Comparison of ENCODE assay signal across 33 cellular contexts in genomic region chr11:117410238-117410637, GRCh38.
"Had no signal": no experiment of that assay in that cellular context is flagged by ENCODE, and none has a peak within 500 bp of the region (broad histone marks: within the 10 kb centered on the region; RNA-seq: fewer than 3 reads in every experiment).

No MANE protein-coding gene starts in this region.

- H3K9me3 ChIP-seq: adrenal gland, body of pancreas had no signal

- H3K27me3 Mint-ChIP-seq: activated CD4-positive, alpha-beta memory T cell treated with anti-CD3 and anti-CD28 coated beads for 36 hours; activated CD4-positive, alpha-beta T cell treated with anti-CD3 and anti-CD28 coated beads for 36 hours; activated CD4-positive, alpha-beta T cell treated with anti-CD3 and anti-CD28 coated beads, Interleukin-2, amount 10 ng/mL, durations not matched to agents 24 days and 14 days; activated CD8-positive, alpha-beta memory T cell treated with anti-CD3 and anti-CD28 coated beads, Interleukin-2, amount 10 ng/mL, durations not matched to agents 7 days and 5 days; activated naive CD8-positive, alpha-beta T cell; activated T-helper 17 cell treated with anti-CD3 and anti-CD28 coated beads, Interleukin-2, amount 50 U/mL, for 72 hours; effector memory CD8-positive, alpha-beta T cell; T-cell had no signal

- H3K4me1 ChIP-seq: adrenal gland, body of pancreas, esophagus squamous epithelium, gastroesophageal sphincter, heart right ventricle had no signal

- DNase-seq: activated CD4-positive, alpha-beta memory T cell treated with anti-CD3 and anti-CD28 coated beads for 36 hours; activated CD4-positive, alpha-beta T cell treated with anti-CD3 and anti-CD28 coated beads for 36 hours; activated CD4-positive, alpha-beta T cell treated with anti-CD3 and anti-CD28 coated beads, Interleukin-2, amount 10 ng/mL, durations not matched to agents 24 days and 14 days; activated CD4-positive, CD25-positive, alpha-beta regulatory T cell; activated CD4-positive, CD25-positive, alpha-beta regulatory T cell treated with anti-CD3 and anti-CD28 coated beads, Interleukin-2, amount 50 U/mL, for 72 hours; activated CD8-positive, alpha-beta memory T cell treated with anti-CD3 and anti-CD28 coated beads, Interleukin-2, amount 10 ng/mL, durations not matched to agents 7 days and 5 days; activated CD8-positive, alpha-beta memory T cell treated with anti-CD3 and anti-CD28 coated beads, Interleukin-2, amount 50 U/mL, for 4 hours; activated CD8-positive, alpha-beta T cell treated with anti-CD3 and anti-CD28 coated beads, Interleukin-2, amount 10 ng/mL, durations not matched to agents 7 days and 5 days; activated effector memory CD4-positive, alpha-beta T cell treated with Interleukin-2 at 50 U/mL for 16 hours; activated gamma-delta T cell treated with Interleukin-2 at 50 U/mL for 16 hours; activated naive CD4-positive, alpha-beta T cell treated with anti-CD3 and anti-CD28 coated beads, Interleukin-2, amount 50 U/mL, for 16 hours; activated naive CD4-positive, alpha-beta T cell treated with Interleukin-2 at 50 U/mL for 16 hours; activated T-cell treated with anti-CD3 and anti-CD28 coated beads, Interleukin-2, amount 50 U/mL, for 1 hour; adrenal gland; amygdala; body of pancreas; caudate nucleus; cortex of kidney; dermis blood vessel endothelial cell; effector CD4-positive, alpha-beta T cell; effector memory CD8-positive, alpha-beta T cell; erythroblast; esophagus squamous epithelium; foreskin melanocyte; heart right ventricle; T-cell; T1000 had no signal

- H3K4me1 Mint-ChIP-seq: activated CD4-positive, alpha-beta T cell treated with anti-CD3 and anti-CD28 coated beads for 36 hours; activated CD4-positive, alpha-beta T cell treated with anti-CD3 and anti-CD28 coated beads, Interleukin-2, amount 10 ng/mL, durations not matched to agents 24 days and 14 days; activated CD8-positive, alpha-beta memory T cell treated with anti-CD3 and anti-CD28 coated beads, Interleukin-2, amount 10 ng/mL, durations not matched to agents 7 days and 5 days; activated T-helper 17 cell treated with anti-CD3 and anti-CD28 coated beads, Interleukin-2, amount 50 U/mL, for 72 hours; T-cell had no signal

- ATAC-seq: activated CD4-positive, alpha-beta T cell treated with anti-CD3 and anti-CD28 coated beads for 36 hours; activated CD8-positive, alpha-beta memory T cell treated with anti-CD3 and anti-CD28 coated beads, Interleukin-2, amount 10 ng/mL, durations not matched to agents 7 days and 5 days; activated CD8-positive, alpha-beta T cell treated with anti-CD3 and anti-CD28 coated beads, Interleukin-2, amount 10 ng/mL, durations not matched to agents 7 days and 5 days; activated T-helper 17 cell treated with anti-CD3 and anti-CD28 coated beads, Interleukin-2, amount 50 U/mL, for 72 hours; body of pancreas; effector memory CD8-positive, alpha-beta T cell; gastroesophageal sphincter; T-cell had no signal

- H3K4me3 ChIP-seq: adrenal gland, body of pancreas, esophagus squamous epithelium, gastroesophageal sphincter, heart right ventricle had no signal

- FAIRE-seq: colon had no signal

- H3K4me3 Mint-ChIP-seq: activated CD4-positive, alpha-beta memory T cell treated with anti-CD3 and anti-CD28 coated beads for 36 hours; activated CD4-positive, alpha-beta T cell treated with anti-CD3 and anti-CD28 coated beads for 36 hours; activated CD4-positive, alpha-beta T cell treated with anti-CD3 and anti-CD28 coated beads, Interleukin-2, amount 10 ng/mL, durations not matched to agents 24 days and 14 days; activated CD8-positive, alpha-beta memory T cell treated with anti-CD3 and anti-CD28 coated beads, Interleukin-2, amount 10 ng/mL, durations not matched to agents 7 days and 5 days; activated CD8-positive, alpha-beta T cell treated with anti-CD3 and anti-CD28 coated beads, Interleukin-2, amount 10 ng/mL, durations not matched to agents 7 days and 5 days; activated naive CD8-positive, alpha-beta T cell; activated T-helper 17 cell treated with anti-CD3 and anti-CD28 coated beads, Interleukin-2, amount 50 U/mL, for 72 hours; effector memory CD8-positive, alpha-beta T cell; T-cell; T-helper 1 cell treated with Interleukin-12 subunit alpha and Interleukin-12 subunit beta and Interleukin-4 antibody, amounts not matched to agents 30 μg/mL and 1 μg/mL, for 36 hours; T-helper 2 cell treated with Interferon-gamma antibody and Interleukin-4, amounts not matched to agents 5 μg/mL and 100 μg/mL, for 36 hours had no signal

- H3K27ac ChIP-seq: adrenal gland, body of pancreas, esophagus squamous epithelium, gastroesophageal sphincter, heart right ventricle had no signal

- H3K27ac Mint-ChIP-seq: activated CD4-positive, alpha-beta memory T cell treated with anti-CD3 and anti-CD28 coated beads for 36 hours; activated CD4-positive, alpha-beta T cell treated with anti-CD3 and anti-CD28 coated beads for 36 hours; activated CD4-positive, alpha-beta T cell treated with anti-CD3 and anti-CD28 coated beads, Interleukin-2, amount 10 ng/mL, durations not matched to agents 24 days and 14 days; activated CD8-positive, alpha-beta memory T cell treated with anti-CD3 and anti-CD28 coated beads, Interleukin-2, amount 10 ng/mL, durations not matched to agents 7 days and 5 days; activated CD8-positive, alpha-beta T cell treated with anti-CD3 and anti-CD28 coated beads, Interleukin-2, amount 10 ng/mL, durations not matched to agents 7 days and 5 days; activated naive CD8-positive, alpha-beta T cell; activated T-helper 17 cell treated with anti-CD3 and anti-CD28 coated beads, Interleukin-2, amount 50 U/mL, for 72 hours; effector memory CD8-positive, alpha-beta T cell; T-cell; T-helper 1 cell treated with Interleukin-12 subunit alpha and Interleukin-12 subunit beta and Interleukin-4 antibody, amounts not matched to agents 30 μg/mL and 1 μg/mL, for 36 hours; T-helper 2 cell treated with Interferon-gamma antibody and Interleukin-4, amounts not matched to agents 5 μg/mL and 100 μg/mL, for 36 hours had no signal

- H3K9me3 Mint-ChIP-seq: effector memory CD8-positive, alpha-beta T cell had no signal

- H3K27me3 ChIP-seq: adrenal gland, body of pancreas, esophagus squamous epithelium, gastroesophageal sphincter, heart right ventricle had no signal
